In the genomic region with DNA sequence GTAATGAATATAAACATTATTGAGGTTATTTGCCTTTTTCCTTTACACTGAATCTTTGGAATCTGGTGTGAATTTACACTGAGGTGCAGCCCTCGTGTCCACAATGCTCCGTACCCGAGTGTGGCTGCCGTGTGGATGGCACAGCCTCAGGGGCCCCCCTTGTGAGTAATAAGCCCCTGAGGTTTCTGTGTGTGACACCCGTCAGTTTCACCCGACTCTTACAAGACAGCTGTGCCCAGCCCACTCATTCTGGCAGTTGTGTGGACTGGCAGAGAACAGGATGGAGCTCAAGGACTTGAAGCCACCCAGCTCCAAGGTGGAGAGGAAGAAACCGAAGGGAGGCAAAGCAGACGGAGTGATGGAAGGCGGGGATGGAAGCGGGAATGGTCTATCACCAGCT, we compare ENCODE assay signal across 15 cellular contexts. TPM values are rescaled to one million over a fixed set of nuclear protein-coding genes. Genes with fewer than 3 reads are reported as not detected.
DNase-seq lines count a peak whose midpoint lies in the region; ATAC-seq lines count a peak whose summit lies in the region.
"Had no signal": no experiment of that assay in that cellular context is flagged by ENCODE, and none has a peak within 500 bp of the region (broad histone marks: within the 10 kb centered on the region; RNA-seq: fewer than 3 reads in every experiment).

No MANE protein-coding gene starts in this region.

- H3K9me3 Mint-ChIP-seq in activated T-cell treated with anti-CD3 and anti-CD28 coated beads, Interleukin-2, amount 50 U/mL, for 72 hours, result peaks cover 2% of the 10 kb centered on the region in 2 donors
- H3K9me3 Mint-ChIP-seq in activated T-cell treated with anti-CD3 and anti-CD28 coated beads, Interleukin-2, amount 50 U/mL, for 24 hours, result peaks cover 4% of the 10 kb centered on the region
- peaks cover 0 to 7% of the 10 kb centered on the region in 2 donors for H3K9me3 Mint-ChIP-seq in effector memory CD8-positive, alpha-beta T cell

- peak in 1 of 2 donors; percentile 19 for DNase-seq in activated T-cell treated with anti-CD3 and anti-CD28 coated beads, Interleukin-2, amount 50 U/mL, for 72 hours
- DNase-seq in activated T-cell treated with anti-CD3 and anti-CD28 coated beads, Interleukin-2, amount 50 U/mL, for 24 hours, result no peak
- DNase-seq in effector memory CD8-positive, alpha-beta T cell, result no peak
- peak; percentile 53 for DNase-seq in stimulated activated CD8-positive, alpha-beta memory T cell treated with anti-CD3 and anti-CD28 coated beads, Interleukin-4, amount 100 ng/mL, for 48 hours
- DNase-seq in retina (no peak), NCI-H69 (lab: John Stamatoyannopoulos, UW) (no peak)
- DNase-seq: DMS53, KBM-7, NCI-H1417 treated with DMSO at 0.1 percent for 48 hours, NCI-H2081, NCI-H510A treated with DMSO at 0.1 percent for 48 hours had no signal

- peaks cover 8 to 23% of the 10 kb centered on the region in 2 donors for H3K36me3 Mint-ChIP-seq in activated T-cell treated with anti-CD3 and anti-CD28 coated beads, Interleukin-2, amount 50 U/mL, for 72 hours (ENCODE audit: insufficient read depth in 2 of 2)
- H3K36me3 Mint-ChIP-seq in activated T-cell treated with anti-CD3 and anti-CD28 coated beads, Interleukin-2, amount 50 U/mL, for 24 hours (ENCODE audit: low read depth), result peaks cover 38% of the 10 kb centered on the region
- H3K36me3 Mint-ChIP-seq in effector memory CD8-positive, alpha-beta T cell (ENCODE audit: insufficient read depth), result peaks cover 5% of the 10 kb centered on the region

- no peak overlapping the region for H3K4me3 Mint-ChIP-seq in activated T-cell treated with anti-CD3 and anti-CD28 coated beads, Interleukin-2, amount 50 U/mL, for 72 hours
- H3K4me3 Mint-ChIP-seq in activated T-cell treated with anti-CD3 and anti-CD28 coated beads, Interleukin-2, amount 50 U/mL, for 24 hours, result no peak overlapping the region
- H3K4me3 Mint-ChIP-seq in effector memory CD8-positive, alpha-beta T cell, result no peak overlapping the region

- peaks cover 33% of the 10 kb centered on the region for H3K36me3 ChIP-seq in KOPT-K1 (ENCODE audit: insufficient read depth, low read length)

- peak; percentile 69 to 76 for ATAC-seq in activated T-cell treated with anti-CD3 and anti-CD28 coated beads, Interleukin-2, amount 50 U/mL, for 72 hours (replicated peaks in 1 of 2)
- no peak for ATAC-seq in effector memory CD8-positive, alpha-beta T cell (replicated peaks)
- no peak for ATAC-seq in HG02870 (IDR thresholded peaks at IDR 0.05; ENCODE audit: unreplicated experiment)

- H3K9me3 ChIP-seq in KOPT-K1 (ENCODE audit: insufficient read depth, low read length, poor library complexity, severe bottlenecking), result peaks cover 6% of the 10 kb centered on the region

- peak overlapping the region; percentile 52 for H3K27ac ChIP-seq in KOPT-K1 (ENCODE audit: low read depth, low read length, poor library complexity, severe bottlenecking)
- H3K27ac ChIP-seq: C4-2B had no signal

- H3K27me3 Mint-ChIP-seq in activated T-cell treated with anti-CD3 and anti-CD28 coated beads, Interleukin-2, amount 50 U/mL, for 72 hours (ENCODE audit: low read depth), result no peaks in the 10 kb centered on the region
- peaks cover 6% of the 10 kb centered on the region for H3K27me3 Mint-ChIP-seq in activated T-cell treated with anti-CD3 and anti-CD28 coated beads, Interleukin-2, amount 50 U/mL, for 24 hours
- no peaks in the 10 kb centered on the region for H3K27me3 Mint-ChIP-seq in effector memory CD8-positive, alpha-beta T cell

- peaks cover 11% of the 10 kb centered on the region for H3K4me1 Mint-ChIP-seq in activated T-cell treated with anti-CD3 and anti-CD28 coated beads, Interleukin-2, amount 50 U/mL, for 72 hours (ENCODE audit: low read depth)
- H3K4me1 Mint-ChIP-seq in activated T-cell treated with anti-CD3 and anti-CD28 coated beads, Interleukin-2, amount 50 U/mL, for 24 hours (ENCODE audit: low read depth), result peaks cover 34% of the 10 kb centered on the region
- H3K4me1 Mint-ChIP-seq in effector memory CD8-positive, alpha-beta T cell (ENCODE audit: low read depth in 2 of 2), result peaks cover 29 to 32% of the 10 kb centered on the region in 2 donors

- H3K27ac Mint-ChIP-seq in activated T-cell treated with anti-CD3 and anti-CD28 coated beads, Interleukin-2, amount 50 U/mL, for 72 hours, result no peak overlapping the region
- H3K27ac Mint-ChIP-seq in activated T-cell treated with anti-CD3 and anti-CD28 coated beads, Interleukin-2, amount 50 U/mL, for 24 hours, result no peak overlapping the region
- H3K27ac Mint-ChIP-seq in effector memory CD8-positive, alpha-beta T cell, result peak overlapping the region; percentile 16 to 51

RNA-seq across cellular contexts. Expression of a gene that starts 7.8 kb away (rescaled TPM):
- not detected for total RNA-seq in activated T-cell treated with anti-CD3 and anti-CD28 coated beads, Interleukin-2, amount 50 U/mL, for 72 hours
- total RNA-seq: H4 had no signal

RNA-seq across cellular contexts. Expression of a gene that starts 42.2 kb away (rescaled TPM):
- 10 to 100 TPM; 76.8 to 83.1 TPM for total RNA-seq in activated T-cell treated with anti-CD3 and anti-CD28 coated beads, Interleukin-2, amount 50 U/mL, for 72 hours

RNA-seq across cellular contexts. Expression of a gene that starts 43.1 kb away (rescaled TPM):
- 10 to 100 TPM; 71.4 to 82.1 TPM for total RNA-seq in activated T-cell treated with anti-CD3 and anti-CD28 coated beads, Interleukin-2, amount 50 U/mL, for 72 hours

RNA-seq across cellular contexts. Expression of a gene that starts 43.7 kb away (rescaled TPM):
- not detected for total RNA-seq in activated T-cell treated with anti-CD3 and anti-CD28 coated beads, Interleukin-2, amount 50 U/mL, for 72 hours
- total RNA-seq: H4 had no signal

Comparison
In these comparisons a context has a peak if more than half of its experiments do, and no peak if none do; other contexts are left out.
1. ATAC-seq: peak in activated T-cell treated with anti-CD3 and anti-CD28 coated beads, Interleukin-2, amount 50 U/mL, for 72 hours (2 of 2); none in effector memory CD8-positive, alpha-beta T cell (single experiment) and HG02870 (single experiment).
2. H3K27ac Mint-ChIP-seq: peak in effector memory CD8-positive, alpha-beta T cell (2 of 2); none in activated T-cell treated with anti-CD3 and anti-CD28 coated beads, Interleukin-2, amount 50 U/mL, for 72 hours (single experiment) and activated T-cell treated with anti-CD3 and anti-CD28 coated beads, Interleukin-2, amount 50 U/mL, for 24 hours (single experiment).